22 cellular contexts compared by ENCODE assay signal in genomic region chr2:72166281-72166680, GRCh38. TPM values are rescaled to one million over a fixed set of nuclear protein-coding genes. Genes with fewer than 3 reads are reported as not detected.
"Had no signal": no experiment of that assay in that cellular context is flagged by ENCODE, and none has a peak within 500 bp of the region (broad histone marks: within the 10 kb centered on the region; RNA-seq: fewer than 3 reads in every experiment).

No MANE protein-coding gene starts in this region.

- FAIRE-seq: frontal cortex, kidney, small intestine had no signal

- H3K36me3 ChIP-seq: heart right ventricle, left ventricle myocardium inferior, lower lobe of right lung, neural progenitor cell, ovary, stomach had no signal

- H3K4me1 ChIP-seq: heart right ventricle, left ventricle myocardium inferior, lower lobe of right lung, neural progenitor cell, stomach had no signal

- H3K4me3 ChIP-seq: heart right ventricle, left ventricle myocardium inferior, lower lobe of right lung, neural progenitor cell, ovary, stomach had no signal

- DNase-seq: effector memory CD8-positive, alpha-beta T cell; erythroblast; heart right ventricle; hypothalamus; kidney; left cardiac atrium; left ventricle myocardium inferior; lower lobe of right lung; midbrain; nucleus accumbens; ovary; right cardiac atrium; small intestine; stimulated activated CD4-positive, alpha-beta T cell treated with anti-CD3 and anti-CD28 coated beads, Interleukin-12 subunit alpha, Interleukin-12 subunit beta, amount 100 ng/mL, for 4 hours; stimulated activated naive CD4-positive, alpha-beta T cell; stomach; substantia nigra had no signal

- H3K27me3 ChIP-seq: heart right ventricle, neural progenitor cell, ovary had no signal

- H3K4me3 Mint-ChIP-seq: dendritic cell treated with granulocyte-macrophage colony-stimulating factor and Interleukin-4, amounts not matched to agents 40 ng/mL and 50 ng/mL, for 4 days; effector memory CD8-positive, alpha-beta T cell; memory B cell; natural killer cell treated with Interleukin-12 subunit alpha and Interleukin-12 subunit beta and Interleukin-15 and Interleukin-18, amount 100 ng/mL, for 72 hours; neural progenitor cell had no signal

- H3K9ac ChIP-seq: neural progenitor cell had no signal

- H3K9me3 Mint-ChIP-seq: dendritic cell treated with granulocyte-macrophage colony-stimulating factor and Interleukin-4, amounts not matched to agents 40 ng/mL and 50 ng/mL, for 4 days; effector memory CD8-positive, alpha-beta T cell; natural killer cell treated with Interleukin-12 subunit alpha and Interleukin-12 subunit beta and Interleukin-15 and Interleukin-18, amount 100 ng/mL, for 72 hours; neural progenitor cell had no signal

- H3K27ac Mint-ChIP-seq: dendritic cell treated with granulocyte-macrophage colony-stimulating factor and Interleukin-4, amounts not matched to agents 40 ng/mL and 50 ng/mL, for 4 days; effector memory CD8-positive, alpha-beta T cell; memory B cell; natural killer cell treated with Interleukin-12 subunit alpha and Interleukin-12 subunit beta and Interleukin-15 and Interleukin-18, amount 100 ng/mL, for 72 hours; neural progenitor cell had no signal

- H3K27ac ChIP-seq: heart right ventricle, left ventricle myocardium inferior, lower lobe of right lung, neural progenitor cell, ovary, stomach had no signal

- H3K4me1 Mint-ChIP-seq: memory B cell, neural progenitor cell had no signal

- H2AFZ ChIP-seq: neural progenitor cell had no signal

- H3K9me3 ChIP-seq: lower lobe of right lung, ovary, stomach had no signal

- H3K36me3 Mint-ChIP-seq: memory B cell; natural killer cell treated with Interleukin-12 subunit alpha and Interleukin-12 subunit beta and Interleukin-15 and Interleukin-18, amount 100 ng/mL, for 72 hours; neural progenitor cell had no signal

- H3K4me2 ChIP-seq: neural progenitor cell had no signal

RNA-seq across cellular contexts. Expression of gene CYP26B1, which starts 18.6 kb away (rescaled TPM):
- total RNA-seq: natural killer cell treated with Interleukin-12 subunit alpha and Interleukin-12 subunit beta and Interleukin-15 and Interleukin-18, amount 100 ng/mL, for 72 hours had no signal
